ENCODE assay signal across 9 cellular contexts in the genomic region with DNA sequence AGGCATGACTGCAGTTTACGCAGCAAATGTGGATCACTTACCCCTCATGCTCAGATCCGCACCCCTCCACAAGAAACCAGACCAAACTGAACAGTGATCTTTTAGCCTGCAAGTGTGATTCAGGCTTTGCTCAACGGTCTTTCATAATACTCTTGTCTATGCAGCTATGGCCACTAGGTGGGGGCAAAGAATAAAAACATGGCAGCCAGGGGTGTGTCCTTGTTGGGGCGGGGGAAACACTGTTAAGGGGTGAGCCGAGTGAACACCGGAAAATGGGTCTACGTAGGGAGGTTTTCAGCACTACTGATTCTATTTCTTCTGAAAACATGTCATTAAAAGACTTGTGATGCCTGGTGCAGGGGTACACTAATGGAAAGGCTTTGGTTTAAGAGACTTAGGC. TPM values are rescaled to one million over a fixed set of nuclear protein-coding genes. Genes with fewer than 3 reads are reported as not detected.
DNase-seq lines count a peak whose midpoint lies in the region; ATAC-seq and TF ChIP-seq lines count a peak whose summit lies in the region.
"Had no signal": no experiment of that assay in that cellular context is flagged by ENCODE, and none has a peak within 500 bp of the region (broad histone marks: within the 10 kb centered on the region; RNA-seq: fewer than 3 reads in every experiment).

No MANE protein-coding gene starts in this region.

- no peaks in the 10 kb centered on the region for H3K79me2 ChIP-seq in KMS-11 (ENCODE audit: insufficient read depth, low read depth)
- no peaks in the 10 kb centered on the region for H3K79me2 ChIP-seq in PC-9 (ENCODE audit: low read depth)

- H3K4me1 Mint-ChIP-seq in activated naive CD4-positive, alpha-beta T cell treated with anti-CD3 and anti-CD28 coated beads for 36 hours (ENCODE audit: low read depth): peaks cover 4% of the 10 kb centered on the region

- H3K36me3 ChIP-seq in KMS-11 (ENCODE audit: insufficient read depth) (no peaks in the 10 kb centered on the region), PC-9 (ENCODE audit: low read depth) (no peaks in the 10 kb centered on the region), heart left ventricle (no peaks in the 10 kb centered on the region)
- H3K36me3 ChIP-seq: neutrophil had no signal

- no peak for TF ChIP-seq POLR2A in heart left ventricle (IDR thresholded peaks at IDR 0.05)

- H3K36me3 Mint-ChIP-seq in activated naive CD4-positive, alpha-beta T cell treated with anti-CD3 and anti-CD28 coated beads for 36 hours (ENCODE audit: low read depth): no peaks in the 10 kb centered on the region

- H3K4me1 ChIP-seq in KMS-11 (ENCODE audit: low read depth, poor library complexity, severe bottlenecking) (peaks cover 13% of the 10 kb centered on the region), PC-9 (replicated peaks; ENCODE audit: insufficient read depth) (no peaks in the 10 kb centered on the region), heart left ventricle (no peaks in the 10 kb centered on the region)

- H3K9ac ChIP-seq in KMS-11: no peak overlapping the region

- no peaks in the 10 kb centered on the region for H4K20me1 ChIP-seq in KMS-11 (ENCODE audit: insufficient read depth)
- no peaks in the 10 kb centered on the region for H4K20me1 ChIP-seq in PC-9 (ENCODE audit: insufficient read depth)

- TF ChIP-seq CTCF in GM12872 (IDR thresholded peaks at IDR 0.05; ENCODE audit: insufficient read depth, low read depth, low read length) (peak; percentile 66), KMS-11 (conservative IDR thresholded peaks at IDR 0.05; ENCODE audit: low read depth, low read length) (peak; percentile 91), PC-9 (conservative IDR thresholded peaks at IDR 0.05) (peak; percentile 61), heart left ventricle (IDR thresholded peaks at IDR 0.05) (peak in 11 of 12 donors; percentile 25 to 59 (median 38))

- H3K4me3 ChIP-seq in KMS-11 (IDR thresholded peaks at IDR 0.05; ENCODE audit: insufficient read depth, low read depth, low read length): no peak overlapping the region
- H3K4me3 ChIP-seq in PC-9: no peak overlapping the region
- H3K4me3 ChIP-seq in heart left ventricle: no peak overlapping the region

- CTCF ChIA-PET in PC-9 (lab: Charles Lee): interaction anchor here (0.9 kb wide), 1 partner anchor 400 kb away, joined by 5 read pairs; no protein-coding TSS in a partner anchor
- CTCF ChIA-PET in activated naive CD4-positive, alpha-beta T cell treated with anti-CD3 and anti-CD28 coated beads for 36 hours (lab: Charles Lee): interaction anchor here (0.6 to 2.3 kb wide), 8 partner anchors 11 to 1484 kb away, joined by 3 to 20 read pairs (median 4); no protein-coding TSS in a partner anchor

- H2AFZ ChIP-seq in KMS-11 (ENCODE audit: low read depth): peak overlapping the region; percentile 88
- no peak overlapping the region for H2AFZ ChIP-seq in PC-9

- H3K9me3 ChIP-seq in PC-9 (ENCODE audit: insufficient read depth, low read depth) (no peaks in the 10 kb centered on the region), heart left ventricle (no peaks in the 10 kb centered on the region)
- H3K9me3 ChIP-seq: neutrophil had no signal

- H3K9me2 ChIP-seq in PC-9 (ENCODE audit: insufficient read depth): no peaks in the 10 kb centered on the region

- 12 to 21% (median 13%) methylated on average over 7 of the region's 7 CpGs for WGBS in heart left ventricle, 4 donors

- DNase-seq in H4 (ENCODE audit: low spot score) (peak; percentile 66), PC-9 (peak in 1 of 2 experiments; percentile 37), heart left ventricle (peak in 2 of 5 donors; percentile 12 to 22), sciatic nerve (ENCODE audit: low spot score) (no peak), GOT3 (lab: John Stamatoyannopoulos, UW) (no peak)
- DNase-seq in activated naive CD4-positive, alpha-beta T cell treated with anti-CD3 and anti-CD28 coated beads for 36 hours: peak; percentile 73

- H3K27me3 Mint-ChIP-seq in activated naive CD4-positive, alpha-beta T cell treated with anti-CD3 and anti-CD28 coated beads for 36 hours (ENCODE audit: low read depth): no peaks in the 10 kb centered on the region

- H3F3A ChIP-seq in PC-9 (ENCODE audit: insufficient read depth, low read depth): no peaks in the 10 kb centered on the region

- H3K9me3 Mint-ChIP-seq in activated naive CD4-positive, alpha-beta T cell treated with anti-CD3 and anti-CD28 coated beads for 36 hours: no peaks in the 10 kb centered on the region

- POLR2A ChIA-PET in PC-9 (lab: Charles Lee; ENCODE audit: unreplicated experiment): no interaction called here

- H3K27me3 ChIP-seq in KMS-11 (ENCODE audit: insufficient read depth, low read depth) (no peaks in the 10 kb centered on the region), PC-9 (ENCODE audit: insufficient read depth, low read depth) (0 out of 2 replicates have a peak, but pooled peaks cover 10% of the 10 kb centered on the region), heart left ventricle (no peaks in the 10 kb centered on the region)
- H3K27me3 ChIP-seq: neutrophil had no signal

- H3K27ac ChIP-seq in KMS-11 (no peak overlapping the region), PC-9 (no peak overlapping the region), heart left ventricle (no peak overlapping the region)
- H3K27ac ChIP-seq: neutrophil had no signal

- intact Hi-C loops in PC-9 (cut with micrococcal nuclease; ENCODE audit: unreplicated experiment): loop anchor here (1.0 kb wide), 1 partner anchor 401 kb away; no protein-coding TSS in a partner anchor
- intact Hi-C loops in activated naive CD4-positive, alpha-beta T cell treated with anti-CD3 and anti-CD28 coated beads for 36 hours (cut with micrococcal nuclease): loop anchor here (1.0 to 5.0 kb wide), 4 partner anchors 32 to 1012 kb away; no protein-coding TSS in a partner anchor
- intact Hi-C loops in heart left ventricle (cut with DNase I): no loop called here
- intact Hi-C loops in sciatic nerve (cut with DNase I): no loop called here

- no TSS peak for BruUV-seq in PC-9 (replicated peaks; lab: Mats Ljungman, UMichigan)

- H3K27ac Mint-ChIP-seq in activated naive CD4-positive, alpha-beta T cell treated with anti-CD3 and anti-CD28 coated beads for 36 hours: no peak overlapping the region

- peak overlapping the region; percentile 31 for H3K4me2 ChIP-seq in KMS-11
- H3K4me2 ChIP-seq in PC-9: no peak overlapping the region

- no peak overlapping the region for H3K4me3 Mint-ChIP-seq in activated naive CD4-positive, alpha-beta T cell treated with anti-CD3 and anti-CD28 coated beads for 36 hours

- peak in 3 of 4 donors; percentile 66 to 86 (median 77) for ATAC-seq in heart left ventricle
- ATAC-seq in sciatic nerve: peak; percentile 59

RNA-seq across cellular contexts. Expression of gene GPR151, which starts 49.8 kb away (rescaled TPM):
- not detected in 2 replicates for total RNA-seq in H4 (2014; rRNA removed; shearing (Covaris generic))
- total RNA-seq in PC-9 (2021) (not detected in 2 replicates), heart left ventricle (not detected), sciatic nerve (not detected)
- not detected for total RNA-seq in activated naive CD4-positive, alpha-beta T cell treated with anti-CD3 and anti-CD28 coated beads for 36 hours
- polyA plus RNA-seq in heart left ventricle: not detected

Comparison
In these comparisons a context has a peak if more than half of its experiments do, and no peak if none do; other contexts are left out.
1. CTCF ChIP-seq: peak in every context shown above with its lines; median percentile 91 in KMS-11; 66 in GM12872; 61 in PC-9; 38 in heart left ventricle.
2. DNase-seq: peak in H4 (single experiment) and activated naive CD4-positive, alpha-beta T cell treated with anti-CD3 and anti-CD28 coated beads for 36 hours (single experiment); none in sciatic nerve (single experiment) and GOT3 (single experiment).
3. intact Hi-C loops: an anchor here in PC-9 (1.0 kb wide) and activated naive CD4-positive, alpha-beta T cell treated with anti-CD3 and anti-CD28 coated beads for 36 hours (1.0 to 5.0 kb wide); none called in heart left ventricle and sciatic nerve.